1 cellular context compared by ENCODE assay signal in the genomic region with DNA sequence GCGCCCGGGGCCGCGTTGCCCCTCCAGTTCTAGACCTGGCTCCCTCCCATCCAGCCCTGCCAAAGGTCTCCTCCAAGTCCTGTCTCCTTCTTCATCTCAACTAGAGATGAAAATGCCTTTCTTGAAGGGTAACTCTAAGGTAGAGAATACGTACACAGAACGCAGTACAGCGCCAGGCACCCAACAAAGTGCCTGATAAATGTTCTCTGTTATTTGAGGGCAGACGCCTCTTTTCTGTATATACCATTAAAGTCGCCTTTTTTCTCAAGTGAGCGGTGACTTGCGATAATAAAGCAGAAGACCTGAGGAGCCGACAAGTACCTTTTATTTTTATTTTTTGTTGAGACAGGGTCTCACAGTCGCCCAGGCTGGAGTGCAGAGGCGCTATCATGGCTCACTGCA.
TF ChIP-seq lines count a peak whose summit lies in the region.

No MANE protein-coding gene starts in this region.

TF ChIP-seq in GM23338, 12 proteins besides CTCF, POLR2A, EP300 and RAD21 (continued from another document):
- TF ChIP-seq, protein P1, sequence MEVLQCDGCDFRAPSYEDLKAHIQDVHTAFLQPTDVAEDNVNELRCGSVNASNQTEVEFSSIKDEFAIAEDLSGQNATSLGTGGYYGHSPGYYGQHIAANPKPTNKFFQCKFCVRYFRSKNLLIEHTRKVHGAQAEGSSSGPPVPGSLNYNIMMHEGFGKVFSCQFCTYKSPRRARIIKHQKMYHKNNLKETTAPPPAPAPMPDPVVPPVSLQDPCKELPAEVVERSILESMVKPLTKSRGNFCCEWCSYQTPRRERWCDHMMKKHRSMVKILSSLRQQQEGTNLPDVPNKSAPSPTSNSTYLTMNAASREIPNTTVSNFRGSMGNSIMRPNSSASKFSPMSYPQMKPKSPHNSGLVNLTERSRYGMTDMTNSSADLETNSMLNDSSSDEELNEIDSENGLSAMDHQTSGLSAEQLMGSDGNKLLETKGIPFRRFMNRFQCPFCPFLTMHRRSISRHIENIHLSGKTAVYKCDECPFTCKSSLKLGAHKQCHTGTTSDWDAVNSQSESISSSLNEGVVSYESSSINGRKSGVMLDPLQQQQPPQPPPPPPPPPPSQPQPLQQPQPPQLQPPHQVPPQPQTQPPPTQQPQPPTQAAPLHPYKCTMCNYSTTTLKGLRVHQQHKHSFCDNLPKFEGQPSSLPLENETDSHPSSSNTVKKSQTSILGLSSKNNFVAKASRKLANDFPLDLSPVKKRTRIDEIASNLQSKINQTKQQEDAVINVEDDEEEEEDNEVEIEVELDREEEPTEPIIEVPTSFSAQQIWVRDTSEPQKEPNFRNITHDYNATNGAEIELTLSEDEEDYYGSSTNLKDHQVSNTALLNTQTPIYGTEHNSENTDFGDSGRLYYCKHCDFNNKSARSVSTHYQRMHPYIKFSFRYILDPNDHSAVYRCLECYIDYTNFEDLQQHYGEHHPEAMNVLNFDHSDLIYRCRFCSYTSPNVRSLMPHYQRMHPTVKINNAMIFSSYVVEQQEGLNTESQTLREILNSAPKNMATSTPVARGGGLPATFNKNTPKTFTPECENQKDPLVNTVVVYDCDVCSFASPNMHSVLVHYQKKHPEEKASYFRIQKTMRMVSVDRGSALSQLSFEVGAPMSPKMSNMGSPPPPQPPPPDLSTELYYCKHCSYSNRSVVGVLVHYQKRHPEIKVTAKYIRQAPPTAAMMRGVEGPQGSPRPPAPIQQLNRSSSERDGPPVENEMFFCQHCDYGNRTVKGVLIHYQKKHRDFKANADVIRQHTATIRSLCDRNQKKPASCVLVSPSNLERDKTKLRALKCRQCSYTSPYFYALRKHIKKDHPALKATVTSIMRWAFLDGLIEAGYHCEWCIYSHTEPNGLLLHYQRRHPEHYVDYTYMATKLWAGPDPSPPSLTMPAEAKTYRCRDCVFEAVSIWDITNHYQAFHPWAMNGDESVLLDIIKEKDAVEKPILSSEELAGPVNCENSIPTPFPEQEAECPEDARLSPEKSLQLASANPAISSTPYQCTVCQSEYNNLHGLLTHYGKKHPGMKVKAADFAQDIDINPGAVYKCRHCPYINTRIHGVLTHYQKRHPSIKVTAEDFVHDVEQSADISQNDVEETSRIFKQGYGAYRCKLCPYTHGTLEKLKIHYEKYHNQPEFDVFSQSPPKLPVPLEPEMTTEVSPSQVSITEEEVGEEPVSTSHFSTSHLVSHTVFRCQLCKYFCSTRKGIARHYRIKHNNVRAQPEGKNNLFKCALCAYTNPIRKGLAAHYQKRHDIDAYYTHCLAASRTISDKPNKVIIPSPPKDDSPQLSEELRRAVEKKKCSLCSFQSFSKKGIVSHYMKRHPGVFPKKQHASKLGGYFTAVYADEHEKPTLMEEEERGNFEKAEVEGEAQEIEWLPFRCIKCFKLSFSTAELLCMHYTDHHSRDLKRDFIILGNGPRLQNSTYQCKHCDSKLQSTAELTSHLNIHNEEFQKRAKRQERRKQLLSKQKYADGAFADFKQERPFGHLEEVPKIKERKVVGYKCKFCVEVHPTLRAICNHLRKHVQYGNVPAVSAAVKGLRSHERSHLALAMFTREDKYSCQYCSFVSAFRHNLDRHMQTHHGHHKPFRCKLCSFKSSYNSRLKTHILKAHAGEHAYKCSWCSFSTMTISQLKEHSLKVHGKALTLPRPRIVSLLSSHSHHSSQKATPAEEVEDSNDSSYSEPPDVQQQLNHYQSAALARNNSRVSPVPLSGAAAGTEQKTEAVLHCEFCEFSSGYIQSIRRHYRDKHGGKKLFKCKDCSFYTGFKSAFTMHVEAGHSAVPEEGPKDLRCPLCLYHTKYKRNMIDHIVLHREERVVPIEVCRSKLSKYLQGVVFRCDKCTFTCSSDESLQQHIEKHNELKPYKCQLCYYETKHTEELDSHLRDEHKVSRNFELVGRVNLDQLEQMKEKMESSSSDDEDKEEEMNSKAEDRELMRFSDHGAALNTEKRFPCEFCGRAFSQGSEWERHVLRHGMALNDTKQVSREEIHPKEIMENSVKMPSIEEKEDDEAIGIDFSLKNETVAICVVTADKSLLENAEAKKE (CRISPR knock-in tag; IDR thresholded peaks at IDR 0.05), result no peak
- TF ChIP-seq CREB1 (CRISPR knock-in tag; IDR thresholded peaks at IDR 0.05; ENCODE audit: low read depth) (no peak), JUNB (IDR thresholded peaks at IDR 0.05; ENCODE audit: unreplicated experiment) (no peak)
- TF ChIP-seq, protein P2, sequence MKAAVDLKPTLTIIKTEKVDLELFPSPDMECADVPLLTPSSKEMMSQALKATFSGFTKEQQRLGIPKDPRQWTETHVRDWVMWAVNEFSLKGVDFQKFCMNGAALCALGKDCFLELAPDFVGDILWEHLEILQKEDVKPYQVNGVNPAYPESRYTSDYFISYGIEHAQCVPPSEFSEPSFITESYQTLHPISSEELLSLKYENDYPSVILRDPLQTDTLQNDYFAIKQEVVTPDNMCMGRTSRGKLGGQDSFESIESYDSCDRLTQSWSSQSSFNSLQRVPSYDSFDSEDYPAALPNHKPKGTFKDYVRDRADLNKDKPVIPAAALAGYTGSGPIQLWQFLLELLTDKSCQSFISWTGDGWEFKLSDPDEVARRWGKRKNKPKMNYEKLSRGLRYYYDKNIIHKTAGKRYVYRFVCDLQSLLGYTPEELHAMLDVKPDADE (IDR thresholded peaks at IDR 0.05), result no peak
